ENCODE assay signal across 11 cellular contexts in genomic region chr7:47690902-47691558, GRCh38.
A peak's percentile ranks its signal among the peaks of the same experiment; 100 is the strongest.
DNase-seq lines count a peak whose midpoint lies in the region; ATAC-seq and TF ChIP-seq lines count a peak whose summit lies in the region.
"Had no signal": no experiment of that assay in that cellular context is flagged by ENCODE, and none has a peak within 500 bp of the region (broad histone marks: within the 10 kb centered on the region; RNA-seq: fewer than 3 reads in every experiment).

No MANE protein-coding gene starts in this region.

- no peaks in the 10 kb centered on the region for H3K27me3 ChIP-seq in left ventricle myocardium inferior (ENCODE audit: low read depth)
- no peaks in the 10 kb centered on the region for H3K27me3 ChIP-seq in mesenchymal stem cell (ENCODE audit: control insufficient read depth in 1 of 2, insufficient read depth in 1 of 2, low read length in 2 of 2)
- no peaks in the 10 kb centered on the region for H3K27me3 ChIP-seq in aorta (ENCODE audit: control insufficient read depth in 1 of 2, insufficient read depth in 2 of 2, low read length in 1 of 2)

- H3K4me2 ChIP-seq in mesenchymal stem cell (ENCODE audit: low read length, poor library complexity, severe bottlenecking), result no peak overlapping the region

- no peak for DNase-seq in left ventricle myocardium inferior
- no peak for DNase-seq in cardiac septum (ENCODE audit: low spot score)
- peak; percentile 16 for DNase-seq in brain pericyte (ENCODE audit: low read depth, low spot score)
- DNase-seq in mesenchymal stem cell, result peak; percentile 83
- no peak for DNase-seq in aorta
- DNase-seq in T1000 (lab: John Stamatoyannopoulos, UW), result no peak
- DNase-seq: activated T-cell treated with anti-CD3 and anti-CD28 coated beads, Interleukin-2, amount 50 U/mL, for 1 hour; NCI-H345 had no signal

- H3K18ac ChIP-seq in mesenchymal stem cell (ENCODE audit: low read depth in 1 of 2, low read length in 2 of 2), result peak overlapping the region in 1 of 2 experiments; percentile 66

- peak overlapping the region; percentile 44 for H3K27ac ChIP-seq in left ventricle myocardium inferior (replicated peaks)
- H3K27ac ChIP-seq in mesenchymal stem cell (ENCODE audit: low read length, poor library complexity, severe bottlenecking), result peak overlapping the region; percentile 81
- H3K27ac ChIP-seq in aorta (ENCODE audit: low read depth in 1 of 2, low read length in 2 of 2), result peak overlapping the region; percentile 20 to 93
- H3K27ac ChIP-seq: VCaP had no signal

- H3K4me3 ChIP-seq in left ventricle myocardium inferior (no peak overlapping the region), mesenchymal stem cell (ENCODE audit: insufficient read depth in 1 of 2, low read depth in 1 of 2, low read length in 2 of 2) (no peak overlapping the region), aorta (ENCODE audit: low read length in 2 of 2) (no peak overlapping the region)

- H2BK120ac ChIP-seq in mesenchymal stem cell (ENCODE audit: low read depth, low read length), result no peak overlapping the region

- H3K4me1 ChIP-seq in left ventricle myocardium inferior (peaks cover 11% of the 10 kb centered on the region), mesenchymal stem cell (ENCODE audit: control insufficient read depth, insufficient read depth, low read depth, low read length) (peaks cover 9% of the 10 kb centered on the region), aorta (ENCODE audit: control insufficient read depth in 1 of 2, insufficient read depth in 2 of 2, low read length in 2 of 2) (peaks cover 0 to 1% of the 10 kb centered on the region in 2 donors)

- H2AFZ ChIP-seq in mesenchymal stem cell (ENCODE audit: low read depth, low read length), result peak overlapping the region; percentile 42

- no peak overlapping the region for H3K23ac ChIP-seq in mesenchymal stem cell (ENCODE audit: low read length in 2 of 2)

- H3K36me3 ChIP-seq in left ventricle myocardium inferior (no peaks in the 10 kb centered on the region), mesenchymal stem cell (ENCODE audit: control insufficient read depth in 1 of 2, insufficient read depth in 2 of 2, low read depth in 1 of 2, low read length in 2 of 2) (no peaks in the 10 kb centered on the region), aorta (ENCODE audit: control insufficient read depth in 1 of 2, insufficient read depth in 2 of 2, low read length in 1 of 2) (no peaks in the 10 kb centered on the region)

- peak; percentile 61 for ATAC-seq in aorta (ENCODE audit: low FRiP score)
- ATAC-seq in HG03565 (IDR thresholded peaks at IDR 0.05; ENCODE audit: unreplicated experiment), result no peak
- ATAC-seq in GM18909 (IDR thresholded peaks at IDR 0.05; ENCODE audit: poor library complexity, unreplicated experiment), result no peak

- 7% methylated on average over 3 of the region's 3 CpGs for WGBS in mesenchymal stem cell
- 3 to 6% methylated on average over 3 of the region's 3 CpGs for WGBS in aorta, 2 donors

- H4K91ac ChIP-seq in mesenchymal stem cell (ENCODE audit: low read length), result no peak overlapping the region

- no peak for TF ChIP-seq CTCF in left ventricle myocardium inferior (IDR thresholded peaks at IDR 0.05; ENCODE audit: borderline replicate concordance)

- H2BK12ac ChIP-seq in mesenchymal stem cell (ENCODE audit: low read length in 2 of 2), result peak overlapping the region; percentile 77 to 93

- no peak overlapping the region for H4K8ac ChIP-seq in mesenchymal stem cell (ENCODE audit: low read length)

- H2AK5ac ChIP-seq in mesenchymal stem cell (ENCODE audit: low read length, severe bottlenecking), result no peak overlapping the region

- no peak overlapping the region for H2BK5ac ChIP-seq in mesenchymal stem cell (ENCODE audit: low read depth, low read length, poor library complexity, severe bottlenecking)

- peak overlapping the region; percentile 20 for H3K9ac ChIP-seq in mesenchymal stem cell (ENCODE audit: low read length)

- no peaks in the 10 kb centered on the region for H3K79me1 ChIP-seq in mesenchymal stem cell (replicated peaks; ENCODE audit: low read length, poor library complexity, severe bottlenecking)

- H2BK15ac ChIP-seq in mesenchymal stem cell (ENCODE audit: low read depth, poor library complexity, severe bottlenecking), result peak overlapping the region; percentile 28

- H3K4ac ChIP-seq in mesenchymal stem cell (ENCODE audit: low read depth in 1 of 2, low read length in 2 of 2), result no peak overlapping the region

- intact Hi-C loops in left ventricle myocardium inferior (cut with micrococcal nuclease), result no loop called here
- intact Hi-C loops in cardiac septum (cut with DNase I), result no loop called here
- intact Hi-C loops in aorta (cut with DNase I), result loop anchor here (5.0 to 10.0 kb wide), 3 partner anchors 64 to 109 kb away; partner anchors contain the start of gene TNS3 (in 1 of the 2)

- no peaks in the 10 kb centered on the region for H3K9me3 ChIP-seq in left ventricle myocardium inferior (replicated peaks)
- no peaks in the 10 kb centered on the region for H3K9me3 ChIP-seq in mesenchymal stem cell (ENCODE audit: control insufficient read depth, low read length)
- H3K9me3 ChIP-seq in aorta (ENCODE audit: control insufficient read depth, low read length), result no peaks in the 10 kb centered on the region

- no peak overlapping the region for H3K14ac ChIP-seq in mesenchymal stem cell (ENCODE audit: low read length in 2 of 2)

Comparison
In these comparisons a context has a peak if more than half of its experiments do, and no peak if none do; other contexts are left out.
1. DNase-seq: peak in brain pericyte (single experiment) and mesenchymal stem cell (single experiment); none in left ventricle myocardium inferior (single experiment), cardiac septum (single experiment), aorta (0 of 2) and T1000 (single experiment).
2. intact Hi-C loops: an anchor here in aorta (5.0 to 10.0 kb wide); none called in left ventricle myocardium inferior and cardiac septum.
3. Peak in every context shown above with its lines, with median percentiles within 50 percentile points of each other: H3K27ac ChIP-seq.